19 cellular contexts compared by ENCODE assay signal in genomic region chr18:50745946-50746345, GRCh38.
A peak's percentile ranks its signal among the peaks of the same experiment; 100 is the strongest.
DNase-seq lines count a peak whose midpoint lies in the region; ATAC-seq and TF ChIP-seq lines count a peak whose summit lies in the region.
"Had no signal": no experiment of that assay in that cellular context is flagged by ENCODE, and none has a peak within 500 bp of the region (broad histone marks: within the 10 kb centered on the region; RNA-seq: fewer than 3 reads in every experiment).

No MANE protein-coding gene starts in this region.

- H3K9ac ChIP-seq in neural cell (ENCODE audit: low read length) = no peak overlapping the region
- H3K9ac ChIP-seq: BLaER1 treated with 17β-estradiol and CSF1 and Interleukin-3, amounts not matched to agents 10 nM and 100 nM had no signal

- H3K4me1 Mint-ChIP-seq in stimulated activated naive CD8-positive, alpha-beta T cell treated with anti-CD3 and anti-CD28 coated beads, Interleukin-15, amount 100 ng/mL, for 72 hours = no peaks in the 10 kb centered on the region
- H3K4me1 Mint-ChIP-seq: B cell had no signal

- H3K9me3 Mint-ChIP-seq in stimulated activated naive CD8-positive, alpha-beta T cell treated with anti-CD3 and anti-CD28 coated beads, Interleukin-15, amount 100 ng/mL, for 72 hours = no peaks in the 10 kb centered on the region
- H3K9me3 Mint-ChIP-seq: CD4-positive, alpha-beta T cell; CD8-positive, alpha-beta T cell had no signal

- DNase-seq in NCI-H82 (lab: John Stamatoyannopoulos, UW) (peak; percentile 81), SK-N-DZ (ENCODE audit: low spot score) (peak; percentile 55), islet precursor cell (peak; percentile 16), hippocampal formation (lab: John Stamatoyannopoulos, UW) (no peak)
- no peak for DNase-seq in stimulated activated naive CD8-positive, alpha-beta T cell treated with anti-CD3 and anti-CD28 coated beads, Interleukin-15, amount 100 ng/mL, for 72 hours
- DNase-seq: AML-193; Caco-2; Calu3; CD4-positive, alpha-beta T cell; CD8-positive, alpha-beta T cell; DMS79 treated with DMSO at 0.1 percent for 48 hours; GF-D8 had no signal

- H3K9me2 ChIP-seq in neural cell (ENCODE audit: insufficient read depth, low read length) = no peaks in the 10 kb centered on the region

- no peak overlapping the region for H3K4me3 Mint-ChIP-seq in stimulated activated naive CD8-positive, alpha-beta T cell treated with anti-CD3 and anti-CD28 coated beads, Interleukin-15, amount 100 ng/mL, for 72 hours
- H3K4me3 Mint-ChIP-seq: B cell; CD4-positive, alpha-beta T cell; CD8-positive, alpha-beta T cell had no signal

- H4K20me1 ChIP-seq in neural cell (ENCODE audit: insufficient read depth) = no peaks in the 10 kb centered on the region
- H4K20me1 ChIP-seq: BLaER1 treated with 17β-estradiol and CSF1 and Interleukin-3, amounts not matched to agents 10 nM and 100 nM had no signal

- peaks cover 40% of the 10 kb centered on the region for H3K27me3 Mint-ChIP-seq in stimulated activated naive CD8-positive, alpha-beta T cell treated with anti-CD3 and anti-CD28 coated beads, Interleukin-15, amount 100 ng/mL, for 72 hours

- TF ChIP-seq RAD21 in neural cell (conservative IDR thresholded peaks at IDR 0.05) = no peak

- H3K9me3 ChIP-seq in neural cell (ENCODE audit: low read length) = no peaks in the 10 kb centered on the region
- H3K9me3 ChIP-seq: A549, Caco-2 had no signal

- peak overlapping the region; percentile 20 for H3K27ac ChIP-seq in neural cell (ENCODE audit: low read length)
- H3K27ac ChIP-seq: 22Rv1; A549; BLaER1 treated with 17β-estradiol and CSF1 and Interleukin-3, amounts not matched to agents 10 nM and 100 nM; C4-2B had no signal

- no peak for TF ChIP-seq CTCF in neural cell (IDR thresholded peaks at IDR 0.05; ENCODE audit: poor library complexity, severe bottlenecking)

- no peak overlapping the region for H3K4me2 ChIP-seq in neural cell (ENCODE audit: low read length)
- H3K4me2 ChIP-seq: A549; BLaER1 treated with 17β-estradiol and CSF1 and Interleukin-3, amounts not matched to agents 10 nM and 100 nM had no signal

- H3K79me2 ChIP-seq in neural cell (replicated peaks; ENCODE audit: insufficient read depth, low read length) = no peaks in the 10 kb centered on the region

- H3K36me3 ChIP-seq in neural cell (ENCODE audit: insufficient read depth, low read length) = no peaks in the 10 kb centered on the region
- H3K36me3 ChIP-seq: BLaER1 treated with 17β-estradiol and CSF1 and Interleukin-3, amounts not matched to agents 10 nM and 100 nM had no signal

- ATAC-seq in HG03457 (IDR thresholded peaks at IDR 0.05; ENCODE audit: unreplicated experiment) = no peak
- ATAC-seq in stimulated activated naive CD8-positive, alpha-beta T cell treated with anti-CD3 and anti-CD28 coated beads, Interleukin-15, amount 100 ng/mL, for 72 hours = no peak
- ATAC-seq: A549; CD8-positive, alpha-beta T cell had no signal

- H3K27me3 ChIP-seq in neural cell (ENCODE audit: insufficient read depth, low read depth, low read length) = no peaks in the 10 kb centered on the region
- H3K27me3 ChIP-seq: BLaER1 treated with 17β-estradiol and CSF1 and Interleukin-3, amounts not matched to agents 10 nM and 100 nM had no signal

- H3F3A ChIP-seq in neural cell (ENCODE audit: insufficient read depth, low read length, poor library complexity, severe bottlenecking) = no peaks in the 10 kb centered on the region

- no peak overlapping the region for H2AFZ ChIP-seq in neural cell (ENCODE audit: low read depth, low read length)

- no peak overlapping the region for H3K27ac Mint-ChIP-seq in stimulated activated naive CD8-positive, alpha-beta T cell treated with anti-CD3 and anti-CD28 coated beads, Interleukin-15, amount 100 ng/mL, for 72 hours
- H3K27ac Mint-ChIP-seq: B cell; CD4-positive, alpha-beta T cell; CD8-positive, alpha-beta T cell had no signal

- H3K4me3 ChIP-seq in neural cell (ENCODE audit: low read length) = no peak overlapping the region
- H3K4me3 ChIP-seq: A549; BLaER1 treated with 17β-estradiol and CSF1 and Interleukin-3, amounts not matched to agents 10 nM and 100 nM had no signal

- TF ChIP-seq EP300 in neural cell (conservative IDR thresholded peaks at IDR 0.05; ENCODE audit: poor library complexity, severe bottlenecking) = no peak

TF ChIP-seq in neural cell, 6 proteins besides CTCF, POLR2A, EP300 and RAD21:
- TF ChIP-seq MXI1 (conservative IDR thresholded peaks at IDR 0.05; ENCODE audit: poor library complexity, severe bottlenecking) = no peak
- TF ChIP-seq EZH2 (IDR thresholded peaks at IDR 0.05; ENCODE audit: borderline replicate concordance, insufficient read depth, low read length, poor library complexity, severe bottlenecking) = no peak
- TF ChIP-seq SMC3 (conservative IDR thresholded peaks at IDR 0.05; ENCODE audit: poor library complexity) = no peak
- no peak for TF ChIP-seq TAF1 (IDR thresholded peaks at IDR 0.05; ENCODE audit: low read depth)
- TF ChIP-seq, protein P1, sequence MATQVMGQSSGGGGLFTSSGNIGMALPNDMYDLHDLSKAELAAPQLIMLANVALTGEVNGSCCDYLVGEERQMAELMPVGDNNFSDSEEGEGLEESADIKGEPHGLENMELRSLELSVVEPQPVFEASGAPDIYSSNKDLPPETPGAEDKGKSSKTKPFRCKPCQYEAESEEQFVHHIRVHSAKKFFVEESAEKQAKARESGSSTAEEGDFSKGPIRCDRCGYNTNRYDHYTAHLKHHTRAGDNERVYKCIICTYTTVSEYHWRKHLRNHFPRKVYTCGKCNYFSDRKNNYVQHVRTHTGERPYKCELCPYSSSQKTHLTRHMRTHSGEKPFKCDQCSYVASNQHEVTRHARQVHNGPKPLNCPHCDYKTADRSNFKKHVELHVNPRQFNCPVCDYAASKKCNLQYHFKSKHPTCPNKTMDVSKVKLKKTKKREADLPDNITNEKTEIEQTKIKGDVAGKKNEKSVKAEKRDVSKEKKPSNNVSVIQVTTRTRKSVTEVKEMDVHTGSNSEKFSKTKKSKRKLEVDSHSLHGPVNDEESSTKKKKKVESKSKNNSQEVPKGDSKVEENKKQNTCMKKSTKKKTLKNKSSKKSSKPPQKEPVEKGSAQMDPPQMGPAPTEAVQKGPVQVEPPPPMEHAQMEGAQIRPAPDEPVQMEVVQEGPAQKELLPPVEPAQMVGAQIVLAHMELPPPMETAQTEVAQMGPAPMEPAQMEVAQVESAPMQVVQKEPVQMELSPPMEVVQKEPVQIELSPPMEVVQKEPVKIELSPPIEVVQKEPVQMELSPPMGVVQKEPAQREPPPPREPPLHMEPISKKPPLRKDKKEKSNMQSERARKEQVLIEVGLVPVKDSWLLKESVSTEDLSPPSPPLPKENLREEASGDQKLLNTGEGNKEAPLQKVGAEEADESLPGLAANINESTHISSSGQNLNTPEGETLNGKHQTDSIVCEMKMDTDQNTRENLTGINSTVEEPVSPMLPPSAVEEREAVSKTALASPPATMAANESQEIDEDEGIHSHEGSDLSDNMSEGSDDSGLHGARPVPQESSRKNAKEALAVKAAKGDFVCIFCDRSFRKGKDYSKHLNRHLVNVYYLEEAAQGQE (IDR thresholded peaks at IDR 0.05; ENCODE audit: borderline replicate concordance) = no peak
- no peak for TF ChIP-seq POLR2AphosphoS5 (IDR thresholded peaks at IDR 0.05)
TF ChIP-seq in neural cell: peak in this region for 0.

Comparison
In these comparisons a context has a peak if more than half of its experiments do, and no peak if none do; other contexts are left out.
1. DNase-seq: peak in NCI-H82 (single experiment), SK-N-DZ (single experiment) and islet precursor cell (single experiment); none in hippocampal formation (0 of 2) and stimulated activated naive CD8-positive, alpha-beta T cell treated with anti-CD3 and anti-CD28 coated beads, Interleukin-15, amount 100 ng/mL, for 72 hours (0 of 2).